13 cellular contexts compared by ENCODE assay signal in the genomic region with DNA sequence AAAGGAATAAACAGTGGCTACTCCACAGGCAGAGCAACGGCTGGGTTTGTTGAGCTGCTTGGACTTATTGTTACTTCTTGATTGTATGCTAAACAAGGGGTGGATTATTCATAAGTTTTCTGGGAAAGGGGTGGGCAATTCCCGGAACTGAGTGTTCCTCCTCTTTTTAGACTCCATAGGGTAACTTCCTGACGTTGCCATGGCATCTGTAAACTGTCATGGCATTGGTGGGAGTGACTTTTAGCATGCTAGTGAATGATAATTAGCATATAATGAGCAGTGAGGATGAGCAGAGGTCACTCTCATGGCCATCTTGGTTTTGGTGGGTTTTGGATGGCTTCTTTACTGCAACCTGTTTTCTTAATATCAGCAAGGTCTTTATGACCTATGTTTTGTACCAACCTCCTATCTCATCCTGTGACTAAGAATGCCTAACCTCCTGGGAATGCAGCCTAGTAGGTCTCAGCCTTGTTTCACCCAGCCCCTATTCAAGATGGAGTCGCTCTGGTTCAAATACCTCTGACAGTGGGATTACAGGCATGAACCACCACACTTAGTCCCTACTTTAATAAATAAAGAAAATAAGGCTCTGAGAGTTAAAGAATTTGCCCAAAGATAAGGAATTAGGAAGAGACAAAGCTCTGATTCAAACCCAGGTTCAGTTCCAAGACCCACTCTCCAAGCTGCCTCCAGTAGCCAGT.
DNase-seq lines count a peak whose midpoint lies in the region; FAIRE-seq and TF ChIP-seq lines count a peak whose summit lies in the region.
"Had no signal": no experiment of that assay in that cellular context is flagged by ENCODE, and none has a peak within 500 bp of the region (broad histone marks: within the 10 kb centered on the region; RNA-seq: fewer than 3 reads in every experiment).

No MANE protein-coding gene starts in this region.

- H3F3A ChIP-seq in PC-9 (ENCODE audit: insufficient read depth, low read depth) = no peaks in the 10 kb centered on the region

- H3K18ac ChIP-seq in H1 (ENCODE audit: extremely low read depth, low read length) = no peak overlapping the region

- CTCF ChIA-PET in PC-9 (lab: Charles Lee) = interaction anchor here (0.6 to 1.4 kb wide), 13 partner anchors 8 to 397 kb away, joined by 3 to 19 read pairs (median 4); no protein-coding TSS in a partner anchor
- CTCF ChIA-PET in H1 (lab: Charles Lee; ENCODE audit: partially characterized antibody) = interaction anchor here (0.7 to 18.3 kb wide), 40 partner anchors 8 to 260 kb away, joined by 3 to 286 read pairs (median 5); no protein-coding TSS in a partner anchor

- in situ Hi-C loops in brain microvascular endothelial cell (cut with HindIII; ENCODE audit: low pct_ligation_motif_present, low sequenced_read_pairs) = no loop called here

- no peak overlapping the region for H2BK120ac ChIP-seq in H1 (replicated peaks; ENCODE audit: low read depth, low read length)

- H4K20me1 ChIP-seq in PC-9 (ENCODE audit: insufficient read depth) (no peaks in the 10 kb centered on the region), H1 (replicated peaks in 1 of 2; ENCODE audit: control insufficient read depth in 1 of 2, insufficient read depth in 2 of 2, low read length in 2 of 2) (no peaks in the 10 kb centered on the region)

- H3K4me2 ChIP-seq in PC-9 (peak overlapping the region; percentile 63; the same call in 1 of the 2 replicates), H1 (ENCODE audit: insufficient read depth in 1 of 2, low read depth in 2 of 2, low read length in 2 of 2) (0 out of 4 replicates have a peak overlapping the region, but pooled peaks of 1 of the 2 experiments have one; percentile 12), parathyroid adenoma (ENCODE audit: low read length) (no peak overlapping the region)

- H2AFZ ChIP-seq in PC-9 (peak overlapping the region; percentile 75), H1 (ENCODE audit: low read length) (no peak overlapping the region), parathyroid adenoma (peak overlapping the region; percentile 67)

- peaks cover 6% of the 10 kb centered on the region for H3K4me1 ChIP-seq in ES-I3 (ENCODE audit: insufficient read depth, low read length)
- H3K4me1 ChIP-seq in PC-9 (replicated peaks; ENCODE audit: insufficient read depth) = 0 out of 2 replicates have a peak, but pooled peaks cover 9% of the 10 kb centered on the region
- peaks cover 0 to 2% (median 0%) of the 10 kb centered on the region in 4 experiments; a peak in 2 of 7 replicates for H3K4me1 ChIP-seq in H1 (replicated peaks in 1 of 4; ENCODE audit: control insufficient read depth in 3 of 4, insufficient read depth in 4 of 4, low read length in 3 of 4)
- no peaks in the 10 kb centered on the region for H3K4me1 ChIP-seq in parathyroid adenoma
- H3K4me1 ChIP-seq: body of pancreas, upper lobe of right lung had no signal

- H4K8ac ChIP-seq in H1 (ENCODE audit: extremely low read depth, insufficient read depth, low read length) = no peak overlapping the region

- intact Hi-C loops in PC-9 (cut with micrococcal nuclease; ENCODE audit: unreplicated experiment) = loop anchor here (5.0 kb wide), 2 partner anchors 217 to 317 kb away; no protein-coding TSS in a partner anchor

- peak overlapping the region; percentile 32; the same call in 1 of the 2 replicates for H3K4me3 ChIP-seq in PC-9
- H3K4me3 ChIP-seq in H1 (ENCODE audit: extremely low read depth in 1 of 4, insufficient read depth in 2 of 4, low read depth in 3 of 4, low read length in 4 of 4) = no peak overlapping the region
- no peak overlapping the region for H3K4me3 ChIP-seq in parathyroid adenoma (ENCODE audit: low read depth, low read length)
- H3K4me3 ChIP-seq in brain microvascular endothelial cell (ENCODE audit: low read depth, low read length) = no peak overlapping the region
- H3K4me3 ChIP-seq: body of pancreas, ovary had no signal

- TF ChIP-seq POLR2A in H1 (IDR thresholded peaks at IDR 0.05; ENCODE audit: control extremely low read depth in 1 of 2, low read depth in 2 of 2, low read length in 2 of 2) = no peak

- no peaks in the 10 kb centered on the region for H3K36me3 ChIP-seq in ES-I3 (ENCODE audit: insufficient read depth, low read length)
- no peaks in the 10 kb centered on the region for H3K36me3 ChIP-seq in PC-9 (ENCODE audit: low read depth)
- no peaks in the 10 kb centered on the region for H3K36me3 ChIP-seq in H1 (ENCODE audit: control insufficient read depth in 2 of 4, insufficient read depth in 4 of 4, low read length in 3 of 4)
- no peaks in the 10 kb centered on the region for H3K36me3 ChIP-seq in parathyroid adenoma (ENCODE audit: control insufficient read depth, insufficient read depth, low read length)
- H3K36me3 ChIP-seq in brain microvascular endothelial cell (replicated peaks) = no peaks in the 10 kb centered on the region
- H3K36me3 ChIP-seq: ovary, sigmoid colon, stomach, upper lobe of right lung had no signal

- 92% methylated on average over 4 of the region's 4 CpGs; no CpG with 5 or more reads in 1 of the 2 experiments for WGBS in H1 (ENCODE audit: extremely low coverage in 1 of 2, insufficient coverage in 1 of 2, insufficient read length in 1 of 2, insufficient replicate concordance in 2 of 2, low coverage in 1 of 2, low lambda C conversion rate in 2 of 2, missing lambda C conversion rate in 1 of 2), 2 experiments

- no peak overlapping the region for H3K4ac ChIP-seq in H1 (replicated peaks; ENCODE audit: insufficient read length, low read depth, low read length)

- H3K79me1 ChIP-seq in H1 (ENCODE audit: low read depth, low read length) = no peaks in the 10 kb centered on the region

- no peaks in the 10 kb centered on the region; the same call in 1 of the 2 replicates for H3K23me2 ChIP-seq in H1 (ENCODE audit: low read depth, low read length)

- no peak overlapping the region for H4K5ac ChIP-seq in H1 (ENCODE audit: insufficient read length, low read depth, low read length)

- DNase-seq in PC-9 (no peak), H1 (ENCODE audit: low read depth in 1 of 2, low spot score in 2 of 2) (no peak), hippocampal formation (lab: John Stamatoyannopoulos, UW) (no peak), GF-D8 (lab: John Stamatoyannopoulos, UW) (no peak), brain microvascular endothelial cell (no peak)

- H3K9me3 ChIP-seq in ES-I3 (ENCODE audit: control insufficient read depth, insufficient read depth, low read length) (peaks cover 9% of the 10 kb centered on the region; the same call in 1 of the 2 replicates), PC-9 (ENCODE audit: insufficient read depth, low read depth) (peaks cover 10% of the 10 kb centered on the region; the same call in 1 of the 2 replicates), H1 (ENCODE audit: insufficient read depth in 2 of 2, low read depth in 1 of 2, low read length in 1 of 2) (peaks cover 18 to 20% of the 10 kb centered on the region in 2 experiments), parathyroid adenoma (ENCODE audit: control insufficient read depth, low read length) (no peaks in the 10 kb centered on the region)
- H3K9me3 ChIP-seq: body of pancreas, ovary, stomach, upper lobe of right lung had no signal

- H3K56ac ChIP-seq in H1 (replicated peaks; ENCODE audit: insufficient read length, low read depth, low read length) = no peak overlapping the region

- no peak for TF ChIP-seq EP300 in H1 (IDR thresholded peaks at IDR 0.05; ENCODE audit: borderline replicate concordance in 1 of 2, low read depth in 2 of 2, low read length in 2 of 2)

- H3K79me2 ChIP-seq in PC-9 (ENCODE audit: low read depth) (no peaks in the 10 kb centered on the region), H1 (ENCODE audit: control insufficient read depth in 1 of 2, insufficient read depth in 2 of 2, low read length in 2 of 2) (no peaks in the 10 kb centered on the region), parathyroid adenoma (no peaks in the 10 kb centered on the region)

- H3K9me2 ChIP-seq in PC-9 (ENCODE audit: insufficient read depth) = no peaks in the 10 kb centered on the region

- POLR2A ChIA-PET in PC-9 (lab: Charles Lee; ENCODE audit: unreplicated experiment) (interaction anchor here (0.5 to 0.7 kb wide), 3 partner anchors 11 to 407 kb away, joined by 3 to 13 read pairs (median 10); no protein-coding TSS in a partner anchor), H1 (lab: Charles Lee; ENCODE audit: partially characterized antibody) (interaction anchor here (0.7 to 1.3 kb wide), 5 partner anchors 14 to 203 kb away, joined by 3 to 5 read pairs (median 3); partner anchors contain the start of gene HSPA8)

- FAIRE-seq in H1 (lab: Jason Lieb, UNC) = no peak

- no peak overlapping the region for H2AK5ac ChIP-seq in H1 (ENCODE audit: low read depth, low read length)

- H3K9ac ChIP-seq in ES-I3 (ENCODE audit: low read depth, low read length) = peak overlapping the region; percentile 47; the same call in 1 of the 2 replicates
- H3K9ac ChIP-seq in H1 (replicated peaks in 1 of 4; ENCODE audit: extremely low read depth in 1 of 4, low read depth in 3 of 4, low read length in 3 of 4) = no peak overlapping the region
- H3K9ac ChIP-seq in parathyroid adenoma = no peak overlapping the region

- H3K14ac ChIP-seq in H1 (ENCODE audit: insufficient read length) = no peak overlapping the region

- H2BK15ac ChIP-seq in H1 (ENCODE audit: low read length) = 0 out of 2 replicates have a peak overlapping the region, but pooled peaks have one; percentile 16

- no peak overlapping the region for H4K91ac ChIP-seq in H1 (replicated peaks; ENCODE audit: insufficient read length, low read length)

- H2BK5ac ChIP-seq in H1 (ENCODE audit: low read depth, low read length) = no peak overlapping the region

- BruUV-seq in PC-9 (replicated peaks; lab: Mats Ljungman, UMichigan) = no TSS peak

- no peak overlapping the region for H2BK20ac ChIP-seq in H1 (ENCODE audit: low read length)

- no peak for TF ChIP-seq RAD21 in H1 (IDR thresholded peaks at IDR 0.05 in 1 of 2, conservative IDR thresholded peaks at IDR 0.05 in 1 of 2; ENCODE audit: low read depth in 2 of 2, low read length in 2 of 2)

- no peak overlapping the region for H2BK12ac ChIP-seq in H1 (ENCODE audit: low read depth, low read length)

- TF ChIP-seq CTCF in PC-9 (conservative IDR thresholded peaks at IDR 0.05) (no peak), H1 (IDR thresholded peaks at IDR 0.05; ENCODE audit: control extremely low read depth in 1 of 3, insufficient read depth in 1 of 3, low read depth in 1 of 3, low read length in 3 of 3) (no peak), parathyroid adenoma (IDR thresholded peaks at IDR 0.05) (no peak), brain microvascular endothelial cell (IDR thresholded peaks at IDR 0.05; ENCODE audit: low read depth, low read length, missing control alignments) (no peak)

- H3K27ac ChIP-seq in PC-9 (no peak overlapping the region), H1 (ENCODE audit: low read depth, low read length) (no peak overlapping the region), parathyroid adenoma (no peak overlapping the region), brain microvascular endothelial cell (no peak overlapping the region)
- H3K27ac ChIP-seq: epithelial cell of prostate, ovary, stomach, upper lobe of right lung had no signal

- no peaks in the 10 kb centered on the region for H3K27me3 ChIP-seq in PC-9 (ENCODE audit: insufficient read depth, low read depth)
- H3K27me3 ChIP-seq in H1 (replicated peaks in 1 of 4; ENCODE audit: control insufficient read depth in 3 of 4, extremely low read depth in 1 of 4, insufficient read depth in 3 of 4, low read length in 3 of 4) = peaks cover 0 to 2% (median 0%) of the 10 kb centered on the region in 4 experiments; a peak in 1 of 7 replicates
- H3K27me3 ChIP-seq in parathyroid adenoma (ENCODE audit: control insufficient read depth, insufficient read depth, low read length) = no peaks in the 10 kb centered on the region
- peaks cover 4% of the 10 kb centered on the region for H3K27me3 ChIP-seq in brain microvascular endothelial cell (replicated peaks)
- H3K27me3 ChIP-seq: body of pancreas, ovary, sigmoid colon had no signal

- H3K23ac ChIP-seq in H1 (ENCODE audit: insufficient read length) = no peak overlapping the region
